In genomic region chr19:21134934-21135366, GRCh38 we compare ENCODE assay signal across 1 cellular context.
TF ChIP-seq lines count a peak whose summit lies in the region.

No MANE protein-coding gene starts in this region.

TF ChIP-seq in K562, 482 proteins besides CTCF, POLR2A, EP300 and RAD21 (continued from another document):
- peak; percentile 19; the same call in 1 of the 2 replicates for TF ChIP-seq NCOR1 (IDR thresholded peaks at IDR 0.05)
- no peak for TF ChIP-seq TBP (optimal IDR thresholded peaks at IDR 0.05; ENCODE audit: low read depth, low read length)
- peak; percentile 22; the same call in 1 of the 2 replicates for TF ChIP-seq DPF2 (IDR thresholded peaks at IDR 0.05)
- TF ChIP-seq TAF9B (IDR thresholded peaks at IDR 0.05; ENCODE audit: partially characterized antibody): no peak
- TF ChIP-seq PTTG1 (tag; IDR thresholded peaks at IDR 0.05; ENCODE audit: low read depth): 0 out of 2 replicates have a peak, but pooled peaks have one; percentile 50
- peak; percentile 29 for TF ChIP-seq MXD1 (CRISPR knock-in tag; IDR thresholded peaks at IDR 0.05; ENCODE audit: borderline replicate concordance, poor library complexity, severe bottlenecking)
- peak; percentile 93 for TF ChIP-seq HSF4 (CRISPR knock-in tag; IDR thresholded peaks at IDR 0.05; ENCODE audit: borderline replicate concordance)
- TF ChIP-seq CBFA2T2 (conservative IDR thresholded peaks at IDR 0.05): peak; percentile 36
- TF ChIP-seq ZFP36 (IDR thresholded peaks at IDR 0.05; ENCODE audit: low read depth, low read length, partially characterized antibody): no peak
- TF ChIP-seq DDX20 (tag; IDR thresholded peaks at IDR 0.05; ENCODE audit: low read depth): peak; percentile 89
- no peak for TF ChIP-seq FIP1L1 (IDR thresholded peaks at IDR 0.05; ENCODE audit: low read depth, low read length, poor library complexity, severe bottlenecking)
- no peak for TF ChIP-seq CCAR2 (IDR thresholded peaks at IDR 0.05; ENCODE audit: low read depth, low read length)
- no peak for TF ChIP-seq REST (CRISPR knock-in tag; IDR thresholded peaks at IDR 0.05; ENCODE audit: low read depth)
- no peak for TF ChIP-seq HDAC1 (IDR thresholded peaks at IDR 0.05)
- no peak for TF ChIP-seq TAF1 (IDR thresholded peaks at IDR 0.05; ENCODE audit: control insufficient read depth, extremely low read depth, insufficient read depth, low read length, severe bottlenecking)
- TF ChIP-seq NR2C2 (CRISPR knock-in tag; IDR thresholded peaks at IDR 0.05): no peak
- TF ChIP-seq NR2C2 (tag; IDR thresholded peaks at IDR 0.05): peak; percentile 71; the same call in 1 of the 2 replicates
- peak; percentile 89 for TF ChIP-seq IFI16 (CRISPR knock-in tag; IDR thresholded peaks at IDR 0.05)
- TF ChIP-seq KDM1A (IDR thresholded peaks at IDR 0.05): peak; percentile 34 to 64; a peak in 3 of 4 replicates
- TF ChIP-seq CEBPG (CRISPR knock-in tag; IDR thresholded peaks at IDR 0.05): no peak
- TF ChIP-seq CEBPG (tag; conservative IDR thresholded peaks at IDR 0.05 in 1 of 2, IDR thresholded peaks at IDR 0.05 in 1 of 2): no peak
- TF ChIP-seq SAFB (IDR thresholded peaks at IDR 0.05; ENCODE audit: borderline replicate concordance, low read depth, low read length): no peak
- no peak for TF ChIP-seq ZNF511 (CRISPR knock-in tag; IDR thresholded peaks at IDR 0.05)
- no peak for TF ChIP-seq FOXJ3 (CRISPR knock-in tag; IDR thresholded peaks at IDR 0.05)
- no peak for TF ChIP-seq ZKSCAN1 (IDR thresholded peaks at IDR 0.05; ENCODE audit: low read depth, low read length)
- TF ChIP-seq ZNF354B (CRISPR knock-in tag; IDR thresholded peaks at IDR 0.05): no peak
- peak; percentile 35; the same call in 1 of the 2 replicates for TF ChIP-seq TCF3 (CRISPR knock-in tag; IDR thresholded peaks at IDR 0.05)
- no peak for TF ChIP-seq ZNF449 (CRISPR knock-in tag; IDR thresholded peaks at IDR 0.05)
- no peak for TF ChIP-seq CREB1 (IDR thresholded peaks at IDR 0.05)
- no peak for TF ChIP-seq CREB1 (CRISPR knock-in tag; IDR thresholded peaks at IDR 0.05)
- TF ChIP-seq BCL6 (CRISPR knock-in tag; IDR thresholded peaks at IDR 0.05): no peak
- no peak for TF ChIP-seq NFYB (IDR thresholded peaks at IDR 0.05; ENCODE audit: extremely low read depth, insufficient read length)
